23 cellular contexts compared by ENCODE assay signal in genomic region chr17:20293501-20293900, GRCh38.
DNase-seq lines count a peak whose midpoint lies in the region; ATAC-seq and TF ChIP-seq lines count a peak whose summit lies in the region.
"Had no signal": no experiment of that assay in that cellular context is flagged by ENCODE, and none has a peak within 500 bp of the region (broad histone marks: within the 10 kb centered on the region; RNA-seq: fewer than 3 reads in every experiment).

No MANE protein-coding gene starts in this region.

- H3K27me3 ChIP-seq in CD8-positive, alpha-beta T cell (ENCODE audit: insufficient read depth, low read length) = no peaks in the 10 kb centered on the region
- H3K27me3 ChIP-seq: BE2C; BLaER1 treated with 17β-estradiol and CSF1 and Interleukin-3, amounts not matched to agents 10 nM and 100 nM had no signal

- DNase-seq in CMK (ENCODE audit: low read depth) (peak; percentile 11), neural crest cell (ENCODE audit: low read depth, low spot score) (no peak), NCI-H446 (lab: John Stamatoyannopoulos, UW) (no peak)
- no peak for DNase-seq in CD8-positive, alpha-beta T cell
- DNase-seq: 8988T; ACHN; AML-193; BE2C; Caco-2; CD4-positive, alpha-beta T cell; DMS153; DMS79; EL; GDM1; HFFc6 had no signal

- H3K36me3 Mint-ChIP-seq in dendritic cell treated with granulocyte-macrophage colony-stimulating factor and Interleukin-4, amounts not matched to agents 40 ng/mL and 50 ng/mL, for 4 days (ENCODE audit: low read depth) = peaks cover 68% of the 10 kb centered on the region
- H3K36me3 Mint-ChIP-seq in neural crest cell (ENCODE audit: low read depth) = peaks cover 34% of the 10 kb centered on the region
- no peaks in the 10 kb centered on the region for H3K36me3 Mint-ChIP-seq in CD8-positive, alpha-beta T cell

- no peak overlapping the region for H3K4me3 Mint-ChIP-seq in dendritic cell treated with granulocyte-macrophage colony-stimulating factor and Interleukin-4, amounts not matched to agents 40 ng/mL and 50 ng/mL, for 4 days
- no peak overlapping the region for H3K4me3 Mint-ChIP-seq in neural crest cell
- H3K4me3 Mint-ChIP-seq in CD8-positive, alpha-beta T cell = no peak overlapping the region
- H3K4me3 Mint-ChIP-seq: CD14-positive monocyte; CD4-positive, alpha-beta T cell; GM23338; HFFc6 had no signal

- H3K9me3 Mint-ChIP-seq in dendritic cell treated with granulocyte-macrophage colony-stimulating factor and Interleukin-4, amounts not matched to agents 40 ng/mL and 50 ng/mL, for 4 days = no peaks in the 10 kb centered on the region
- peaks cover 7% of the 10 kb centered on the region for H3K9me3 Mint-ChIP-seq in neural crest cell
- H3K9me3 Mint-ChIP-seq in CD8-positive, alpha-beta T cell = no peaks in the 10 kb centered on the region
- H3K9me3 Mint-ChIP-seq: CD4-positive, alpha-beta T cell; GM23338 had no signal

- no peaks in the 10 kb centered on the region for H3K9me3 ChIP-seq in CD8-positive, alpha-beta T cell (ENCODE audit: low read length)
- H3K9me3 ChIP-seq: A549, BE2C, Caco-2, HAP-1 had no signal

- no peaks in the 10 kb centered on the region for H3K4me1 ChIP-seq in CD8-positive, alpha-beta T cell (ENCODE audit: insufficient read depth, low read length)
- H3K4me1 ChIP-seq: A549; BE2C; BLaER1 treated with 17β-estradiol and CSF1 and Interleukin-3, amounts not matched to agents 10 nM and 100 nM; Caco-2; HAP-1 had no signal

- peak overlapping the region; percentile 11 for H3K27ac Mint-ChIP-seq in dendritic cell treated with granulocyte-macrophage colony-stimulating factor and Interleukin-4, amounts not matched to agents 40 ng/mL and 50 ng/mL, for 4 days
- peak overlapping the region; percentile 71 for H3K27ac Mint-ChIP-seq in neural crest cell (ENCODE audit: unreplicated experiment)
- H3K27ac Mint-ChIP-seq in CD8-positive, alpha-beta T cell = no peak overlapping the region
- H3K27ac Mint-ChIP-seq: CD4-positive, alpha-beta T cell; GM23338; HFFc6 had no signal

- no peak overlapping the region for H3K27ac ChIP-seq in CD8-positive, alpha-beta T cell (ENCODE audit: low read depth, low read length)
- H3K27ac ChIP-seq: A549; BLaER1 treated with 17β-estradiol and CSF1 and Interleukin-3, amounts not matched to agents 10 nM and 100 nM had no signal

- CTCF ChIA-PET in CD8-positive, alpha-beta T cell (lab: Charles Lee) = no interaction called here

- ATAC-seq in HG03135 (IDR thresholded peaks at IDR 0.05; ENCODE audit: unreplicated experiment) = no peak
- no peak for ATAC-seq in CD8-positive, alpha-beta T cell
- ATAC-seq: A549, GM12878, GM23338 had no signal

- peaks cover 11% of the 10 kb centered on the region for H3K4me1 Mint-ChIP-seq in dendritic cell treated with granulocyte-macrophage colony-stimulating factor and Interleukin-4, amounts not matched to agents 40 ng/mL and 50 ng/mL, for 4 days (ENCODE audit: low read depth)
- no peaks in the 10 kb centered on the region for H3K4me1 Mint-ChIP-seq in neural crest cell
- no peaks in the 10 kb centered on the region for H3K4me1 Mint-ChIP-seq in CD8-positive, alpha-beta T cell (ENCODE audit: low read depth)
- H3K4me1 Mint-ChIP-seq: GM23338 had no signal

- H3K4me3 ChIP-seq in CD8-positive, alpha-beta T cell (ENCODE audit: low read depth, low read length) = no peak overlapping the region
- H3K4me3 ChIP-seq: A549; BLaER1 treated with 17β-estradiol and CSF1 and Interleukin-3, amounts not matched to agents 10 nM and 100 nM; GM12878; GM23338; HAP-1 had no signal

- no peaks in the 10 kb centered on the region for H3K27me3 Mint-ChIP-seq in dendritic cell treated with granulocyte-macrophage colony-stimulating factor and Interleukin-4, amounts not matched to agents 40 ng/mL and 50 ng/mL, for 4 days
- H3K27me3 Mint-ChIP-seq in neural crest cell (ENCODE audit: low read depth) = no peaks in the 10 kb centered on the region
- H3K27me3 Mint-ChIP-seq in CD8-positive, alpha-beta T cell (ENCODE audit: low read depth) = no peaks in the 10 kb centered on the region
- H3K27me3 Mint-ChIP-seq: CD4-positive, alpha-beta T cell had no signal

- POLR2A ChIA-PET in CD8-positive, alpha-beta T cell (lab: Charles Lee) = interaction anchor here (1.3 kb wide), 1 partner anchor 12 kb away, joined by 4 read pairs; no protein-coding TSS in a partner anchor

- no peak for TF ChIP-seq CTCF in neural crest cell (conservative IDR thresholded peaks at IDR 0.05)
- no peak for TF ChIP-seq CTCF in CD8-positive, alpha-beta T cell (IDR thresholded peaks at IDR 0.05)

- intact Hi-C loops in dendritic cell treated with granulocyte-macrophage colony-stimulating factor and Interleukin-4, amounts not matched to agents 40 ng/mL and 50 ng/mL, for 4 days (cut with micrococcal nuclease) = no loop called here
- intact Hi-C loops in CD8-positive, alpha-beta T cell (cut with DNase I, micrococcal nuclease) = no loop called here

- no peaks in the 10 kb centered on the region for H3K36me3 ChIP-seq in CD8-positive, alpha-beta T cell (ENCODE audit: insufficient read depth, low read length)
- H3K36me3 ChIP-seq: BE2C had no signal
